Comparison of ENCODE assay signal across 2 cellular contexts in genomic region chr10:43376828-43377227, GRCh38.
TF ChIP-seq lines count a peak whose summit lies in the region.

No MANE protein-coding gene starts in this region.

TF ChIP-seq in H1, 55 proteins besides CTCF, POLR2A, EP300 and RAD21:
- no peak for TF ChIP-seq USF2 (IDR thresholded peaks at IDR 0.05; ENCODE audit: low read length)
- no peak for TF ChIP-seq JUN (IDR thresholded peaks at IDR 0.05; ENCODE audit: low read depth, low read length)
- TF ChIP-seq RNF2 (IDR thresholded peaks at IDR 0.05; ENCODE audit: borderline replicate concordance, low read depth, low read length, missing control alignments, poor library complexity, severe bottlenecking) = no peak
- no peak for TF ChIP-seq CHD1 (IDR thresholded peaks at IDR 0.05; ENCODE audit: low read depth, low read length)

TF ChIP-seq in SK-N-SH, 30 proteins besides CTCF, POLR2A, EP300 and RAD21:
- TF ChIP-seq EZH2phosphoT487 (IDR thresholded peaks at IDR 0.05; ENCODE audit: borderline replicate concordance, low read depth) = no peak
TF ChIP-seq in SK-N-SH: peak in this region for 0.
